In the genomic region with DNA sequence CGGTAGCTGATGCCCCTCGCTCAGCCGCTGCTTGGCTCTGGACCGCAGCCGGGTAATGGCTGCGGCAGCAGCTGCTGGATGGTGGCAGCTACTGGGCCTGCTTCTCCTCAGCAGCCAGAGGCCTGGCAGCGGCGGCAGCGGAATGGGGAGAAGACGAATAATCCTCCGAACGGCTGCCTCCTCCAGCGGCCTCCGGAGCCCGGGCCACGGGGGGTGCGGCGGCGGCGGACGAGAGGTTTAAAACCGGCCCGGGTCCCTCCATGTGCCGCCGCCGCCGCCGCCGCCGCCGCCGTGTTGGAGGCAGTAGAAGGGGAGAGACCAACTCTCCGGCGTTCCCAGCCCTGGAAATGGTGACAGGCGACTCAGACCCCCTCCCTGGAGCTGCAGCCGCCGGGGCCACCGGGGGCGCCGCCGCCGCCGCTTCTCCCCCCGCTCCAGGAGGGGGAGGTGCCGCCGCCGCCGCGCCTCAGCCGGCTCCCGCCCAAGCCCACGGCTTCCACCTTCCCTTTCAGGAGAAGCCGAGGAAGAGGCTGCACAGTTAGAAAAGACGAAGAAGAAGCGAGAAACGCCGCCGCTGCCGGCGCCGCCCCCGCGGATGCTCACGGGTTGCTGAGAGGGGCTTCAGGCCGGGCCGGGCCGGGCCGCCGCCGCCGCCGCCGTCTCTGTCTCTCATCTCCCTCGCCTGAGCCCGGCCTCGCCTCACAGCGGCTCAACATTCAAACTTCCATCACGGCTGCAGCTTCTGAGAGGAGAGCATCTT, we compare ENCODE assay signal across 7 cellular contexts.
DNase-seq lines count a peak whose midpoint lies in the region; FAIRE-seq and TF ChIP-seq lines count a peak whose summit lies in the region.

No MANE protein-coding gene starts in this region.

- H3K27ac ChIP-seq in esophagus muscularis mucosa (replicated peaks in 1 of 4): peak overlapping the region; percentile 85 to 89 (median 87)
- peak overlapping the region; percentile 68 for H3K27ac ChIP-seq in muscle layer of colon (ENCODE audit: low read depth, low read length)
- peak overlapping the region; percentile 85 for H3K27ac ChIP-seq in substantia nigra (ENCODE audit: low read depth, low read length, poor library complexity, severe bottlenecking)

- under 1% methylated on average over 14 of the region's 78 CpGs for WGBS in esophagus muscularis mucosa

- no peaks in the 10 kb centered on the region for H3K27me3 ChIP-seq in esophagus muscularis mucosa
- H3K27me3 ChIP-seq in muscle layer of colon (ENCODE audit: control insufficient read depth in 1 of 2, insufficient read depth in 2 of 2, low read length in 2 of 2): no peaks in the 10 kb centered on the region

- H3K9me3 ChIP-seq in esophagus muscularis mucosa (no peaks in the 10 kb centered on the region), muscle layer of colon (ENCODE audit: low read length) (no peaks in the 10 kb centered on the region)

- TF ChIP-seq POLR2A in GM12891 (IDR thresholded peaks at IDR 0.05; ENCODE audit: low read depth, low read length) (no peak), esophagus muscularis mucosa (IDR thresholded peaks at IDR 0.05; ENCODE audit: low read depth) (no peak)

- H3K4me1 ChIP-seq in esophagus muscularis mucosa (peaks cover 0 to 19% (median 9%) of the 10 kb centered on the region in 4 donors), muscle layer of colon (ENCODE audit: insufficient read depth, low read length) (peaks cover 5% of the 10 kb centered on the region)

- TF ChIP-seq CTCF in esophagus muscularis mucosa (IDR thresholded peaks at IDR 0.05): no peak

- FAIRE-seq in GM12891 (lab: Jason Lieb, UNC): no peak

- TF ChIP-seq EP300 in esophagus muscularis mucosa (IDR thresholded peaks at IDR 0.05): no peak

- H3K9ac ChIP-seq in muscle layer of colon (ENCODE audit: low read length): no peak overlapping the region

- DNase-seq in GM12891 (ENCODE audit: insufficient read length, low spot score): peak; percentile 14
- peak; percentile 10 for DNase-seq in NCI-H2107 (lab: John Stamatoyannopoulos, UW)
- DNase-seq in activated T-cell treated with anti-CD3 and anti-CD28 coated beads for 24 hours (ENCODE audit: low read depth): peak; percentile 2
- DNase-seq in esophagus muscularis mucosa (ENCODE audit: extremely low spot score): no peak
- DNase-seq in substantia nigra (lab: John Stamatoyannopoulos, UW): peak in 45 of 49 donors; percentile 10 to 79 (median 54)
- DNase-seq in RPMI8226: no peak

- H3K36me3 ChIP-seq in esophagus muscularis mucosa (no peaks in the 10 kb centered on the region), muscle layer of colon (ENCODE audit: insufficient read depth, low read length) (no peaks in the 10 kb centered on the region)

- intact Hi-C loops in esophagus muscularis mucosa (cut with DNase I): no loop called here

- peak overlapping the region; percentile 64 to 85 (median 72) for H3K4me3 ChIP-seq in esophagus muscularis mucosa
- H3K4me3 ChIP-seq in muscle layer of colon (ENCODE audit: low read depth in 1 of 2, low read length in 2 of 2): peak overlapping the region; percentile 49 to 61

TF ChIP-seq in GM12891, 5 proteins besides CTCF, POLR2A, EP300 and RAD21:
- no peak for TF ChIP-seq TAF1 (IDR thresholded peaks at IDR 0.05; ENCODE audit: low read depth, low read length)
- no peak for TF ChIP-seq POLR2AphosphoS5 (IDR thresholded peaks at IDR 0.05; ENCODE audit: low read depth, low read length)
- TF ChIP-seq PAX5 (IDR thresholded peaks at IDR 0.05; ENCODE audit: insufficient read depth, low read length, severe bottlenecking): no peak
- TF ChIP-seq POU2F2 (IDR thresholded peaks at IDR 0.05; ENCODE audit: low read depth, low read length): no peak
- no peak for TF ChIP-seq SPI1 (IDR thresholded peaks at IDR 0.05; ENCODE audit: low read depth, low read length)

Comparison
In these comparisons a context has a peak if more than half of its experiments do, and no peak if none do; other contexts are left out.
1. DNase-seq: peak in GM12891 (single experiment), NCI-H2107 (single experiment), activated T-cell treated with anti-CD3 and anti-CD28 coated beads for 24 hours (single experiment) and substantia nigra (45 of 49); none in esophagus muscularis mucosa (single experiment) and RPMI8226 (single experiment).
2. Peak in every context shown above with its lines, with median percentiles within 50 percentile points of each other: H3K27ac ChIP-seq.